8 cellular contexts compared by ENCODE assay signal in the genomic region with DNA sequence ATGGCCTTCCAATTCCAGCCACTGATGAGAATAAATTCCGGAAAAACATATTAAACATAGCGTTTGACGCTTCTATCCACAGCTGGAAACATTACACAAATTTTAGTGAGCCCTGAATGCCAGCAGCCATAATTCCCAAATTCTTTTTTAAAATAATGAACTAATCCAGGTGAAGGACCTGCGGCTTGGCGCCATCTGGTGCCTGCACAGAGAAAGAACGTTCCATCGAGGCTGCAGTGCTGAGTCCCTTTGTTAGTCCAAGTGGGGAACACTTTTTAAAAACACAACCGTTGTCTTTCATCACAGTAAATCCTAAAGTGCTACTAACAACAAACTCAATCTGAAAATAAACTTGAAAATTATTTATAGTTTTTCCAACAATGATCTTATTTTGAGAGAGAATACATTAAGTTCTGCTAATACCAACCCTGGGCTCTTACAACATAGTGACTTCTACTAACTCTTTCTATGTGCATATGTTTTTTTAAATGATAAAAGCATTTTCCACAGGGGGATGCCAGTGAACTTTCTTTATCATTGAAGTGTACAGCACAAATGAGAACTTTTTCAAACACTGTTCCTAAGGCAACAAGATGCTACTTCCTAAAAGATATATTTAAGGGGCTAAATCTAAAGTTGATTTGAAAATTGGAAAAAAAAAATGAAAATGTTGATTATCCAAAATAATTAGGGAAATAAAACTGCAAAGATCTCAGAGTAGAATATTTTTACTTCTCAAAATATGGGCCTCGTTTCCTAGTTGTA.
DNase-seq lines count a peak whose midpoint lies in the region; ATAC-seq and TF ChIP-seq lines count a peak whose summit lies in the region.

No MANE protein-coding gene starts in this region.

- H3K36me3 ChIP-seq in Karpas-422 (ENCODE audit: insufficient read depth, low read length) (no peaks in the 10 kb centered on the region), sigmoid colon (peaks cover 0 to 2% (median 0%) of the 10 kb centered on the region in 4 donors)

- TF ChIP-seq CTCF in VCaP (conservative IDR thresholded peaks at IDR 0.05) (peak; percentile 94), sigmoid colon (IDR thresholded peaks at IDR 0.05) (peak in 3 of 4 experiments; percentile 14 to 44 (median 19))

- no peak overlapping the region for H2AFZ ChIP-seq in Karpas-422 (ENCODE audit: low read length)

- H3K4me1 ChIP-seq in Karpas-422 (ENCODE audit: low read length), result no peaks in the 10 kb centered on the region
- H3K4me1 ChIP-seq in sigmoid colon, result peaks cover 0 to 10% (median 6%) of the 10 kb centered on the region in 4 donors

- no peaks in the 10 kb centered on the region for H3K9me2 ChIP-seq in Karpas-422 (replicated peaks; ENCODE audit: insufficient read depth, low read length)

- no peak overlapping the region for H3K27ac ChIP-seq in Karpas-422 (ENCODE audit: low read length)
- peak overlapping the region; percentile 21; the same call in 1 of the 2 replicates for H3K27ac ChIP-seq in VCaP
- H3K27ac ChIP-seq in sigmoid colon, result no peak overlapping the region

- H3K4me2 ChIP-seq in Karpas-422 (ENCODE audit: low read depth, low read length, poor library complexity, severe bottlenecking), result no peak overlapping the region

- WGBS in sigmoid colon, 2 donors, result 17 to 24% methylated on average over 9 of the region's 9 CpGs

- TF ChIP-seq POLR2A in sigmoid colon (IDR thresholded peaks at IDR 0.05), result no peak

- ATAC-seq in HG03039 (IDR thresholded peaks at IDR 0.05; ENCODE audit: unreplicated experiment), result no peak

- no peaks in the 10 kb centered on the region for H3K79me2 ChIP-seq in Karpas-422 (ENCODE audit: low read length)

- no peaks in the 10 kb centered on the region for H4K20me1 ChIP-seq in Karpas-422 (ENCODE audit: insufficient read depth, low read depth, low read length)

- no peak overlapping the region for H3K9ac ChIP-seq in Karpas-422 (ENCODE audit: low read length)

- intact Hi-C loops in head of caudate nucleus (cut with DNase I), result no loop called here
- intact Hi-C loops in sigmoid colon (cut with DNase I), result loop anchor here (10.0 kb wide), 1 partner anchor 669 kb away; no protein-coding TSS in a partner anchor

- H3K9me3 ChIP-seq in Karpas-422 (ENCODE audit: low read length), result no peaks in the 10 kb centered on the region
- no peaks in the 10 kb centered on the region for H3K9me3 ChIP-seq in sigmoid colon

- no peak for TF ChIP-seq EP300 in sigmoid colon (IDR thresholded peaks at IDR 0.05)

- H3K27me3 ChIP-seq in Karpas-422 (ENCODE audit: low read length) (no peaks in the 10 kb centered on the region), sigmoid colon (no peaks in the 10 kb centered on the region)

- no peak overlapping the region for H3K4me3 ChIP-seq in Karpas-422 (ENCODE audit: low read length)
- H3K4me3 ChIP-seq in sigmoid colon, result no peak overlapping the region

- peak; percentile 22 for DNase-seq in NK-92 treated with Interleukin-12 subunit alpha and Interleukin-12 subunit beta, amount 100 ng/mL, for 24 hours (lab: John Stamatoyannopoulos, UW)
- no peak for DNase-seq in NK-92 (lab: John Stamatoyannopoulos, UW; ENCODE audit: unreplicated experiment)
- peak; percentile 74 for DNase-seq in Karpas-422
- peak; percentile 38 to 82 (median 70) for DNase-seq in head of caudate nucleus
- no peak for DNase-seq in sigmoid colon
- no peak for DNase-seq in NCI-H446 (lab: John Stamatoyannopoulos, UW)

Comparison
In these comparisons a context has a peak if more than half of its experiments do, and no peak if none do; other contexts are left out.
1. DNase-seq: peak in NK-92 treated with Interleukin-12 subunit alpha and Interleukin-12 subunit beta, amount 100 ng/mL, for 24 hours (single experiment), Karpas-422 (single experiment) and head of caudate nucleus (42 of 42); none in NK-92 (single experiment), sigmoid colon (single experiment) and NCI-H446 (0 of 2).